In the genomic region with DNA sequence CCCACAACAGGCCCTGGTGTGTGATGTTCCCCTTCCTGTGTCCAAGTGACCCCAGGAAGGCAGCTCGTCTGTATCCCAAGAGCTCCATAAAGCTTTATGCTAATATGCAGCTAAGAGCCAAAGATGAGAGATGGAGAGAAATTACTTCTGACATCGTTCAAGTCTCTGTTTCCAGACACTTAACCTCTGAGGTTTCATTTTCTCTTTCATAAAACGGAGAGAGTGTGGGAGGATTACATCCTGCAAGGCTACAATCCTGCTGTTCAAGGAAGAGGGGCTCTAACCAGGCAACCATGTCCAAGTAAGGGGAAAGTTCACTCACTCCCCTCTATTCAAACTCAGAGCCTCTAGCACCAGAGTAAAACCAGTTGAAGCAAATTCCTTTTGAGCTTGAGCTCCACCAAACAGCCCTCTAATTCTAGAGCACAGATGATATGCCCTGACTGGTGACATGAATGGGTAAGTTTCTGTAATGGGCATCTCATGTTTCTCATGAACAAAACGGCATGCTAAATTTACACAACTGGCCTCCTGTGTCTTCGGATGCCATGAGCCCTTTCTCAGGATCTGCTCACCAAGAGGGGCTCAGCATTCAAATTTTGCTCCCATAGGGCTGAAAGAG, we compare ENCODE assay signal across 11 cellular contexts.
DNase-seq lines count a peak whose midpoint lies in the region; ATAC-seq and TF ChIP-seq lines count a peak whose summit lies in the region.
"Had no signal": no experiment of that assay in that cellular context is flagged by ENCODE, and none has a peak within 500 bp of the region (broad histone marks: within the 10 kb centered on the region; RNA-seq: fewer than 3 reads in every experiment).

No MANE protein-coding gene starts in this region.

- H3K36me3 ChIP-seq in OCI-LY7 (ENCODE audit: insufficient read depth, low read length), result no peaks in the 10 kb centered on the region
- H3K36me3 ChIP-seq in gastroesophageal sphincter, result no peaks in the 10 kb centered on the region
- no peaks in the 10 kb centered on the region for H3K36me3 ChIP-seq in body of pancreas (replicated peaks in 1 of 2; ENCODE audit: insufficient read depth in 1 of 2, low read depth in 2 of 2)
- H3K36me3 ChIP-seq: breast epithelium had no signal

- H3K4me1 Mint-ChIP-seq in activated naive CD4-positive, alpha-beta T cell treated with anti-CD3 and anti-CD28 coated beads, Interleukin-2, amount 10 ng/mL, durations not matched to agents 7 days and 5 days, result peaks cover 12% of the 10 kb centered on the region
- H3K4me1 Mint-ChIP-seq in stimulated activated effector memory CD8-positive, alpha-beta T cell treated with anti-CD3 and anti-CD28 coated beads, Interleukin-12 subunit alpha, Interleukin-12 subunit beta, amount 100 ng/mL, for 72 hours, result peaks cover 13% of the 10 kb centered on the region

- CTCF ChIA-PET in activated naive CD4-positive, alpha-beta T cell treated with anti-CD3 and anti-CD28 coated beads, Interleukin-2, amount 10 ng/mL, durations not matched to agents 7 days and 5 days (lab: Charles Lee), result interaction anchor here (1.6 kb wide), 1 partner anchor 17 kb away, joined by 6 read pairs; no protein-coding TSS in a partner anchor
- CTCF ChIA-PET in OCI-LY7 (lab: Charles Lee; ENCODE audit: unreplicated experiment), result no interaction called here

- no peaks in the 10 kb centered on the region for H3K9me3 ChIP-seq in OCI-LY7 (ENCODE audit: low read length)
- no peaks in the 10 kb centered on the region for H3K9me3 ChIP-seq in gastroesophageal sphincter
- no peaks in the 10 kb centered on the region for H3K9me3 ChIP-seq in body of pancreas
- H3K9me3 ChIP-seq: breast epithelium, psoas muscle had no signal

- POLR2A ChIA-PET in OCI-LY7 (lab: Charles Lee), result no interaction called here

- H3K9me2 ChIP-seq in OCI-LY7 (ENCODE audit: insufficient read depth, low read length), result no peaks in the 10 kb centered on the region

- no TSS peak for BruUV-seq in OCI-LY7 (replicated peaks; lab: Mats Ljungman, UMichigan)

- H3K36me3 Mint-ChIP-seq in activated naive CD4-positive, alpha-beta T cell treated with anti-CD3 and anti-CD28 coated beads, Interleukin-2, amount 10 ng/mL, durations not matched to agents 7 days and 5 days, result no peaks in the 10 kb centered on the region
- no peaks in the 10 kb centered on the region for H3K36me3 Mint-ChIP-seq in stimulated activated effector memory CD8-positive, alpha-beta T cell treated with anti-CD3 and anti-CD28 coated beads, Interleukin-12 subunit alpha, Interleukin-12 subunit beta, amount 100 ng/mL, for 72 hours

- WGBS in gastroesophageal sphincter (ENCODE audit: low coverage in 1 of 2), 2 donors, result 33 to 100% methylated on average over 2 to 5 of the region's 5 CpGs
- 25 to 37% methylated on average over 3 to 5 of the region's 5 CpGs for WGBS in body of pancreas, 2 donors

- H3K27ac Mint-ChIP-seq in activated naive CD4-positive, alpha-beta T cell treated with anti-CD3 and anti-CD28 coated beads, Interleukin-2, amount 10 ng/mL, durations not matched to agents 7 days and 5 days, result peak overlapping the region; percentile 52
- no peak overlapping the region for H3K27ac Mint-ChIP-seq in stimulated activated effector memory CD8-positive, alpha-beta T cell treated with anti-CD3 and anti-CD28 coated beads, Interleukin-12 subunit alpha, Interleukin-12 subunit beta, amount 100 ng/mL, for 72 hours

- no peak for DNase-seq in activated naive CD4-positive, alpha-beta T cell treated with anti-CD3 and anti-CD28 coated beads, Interleukin-2, amount 10 ng/mL, durations not matched to agents 7 days and 5 days
- DNase-seq in activated naive CD4-positive, alpha-beta T cell treated with anti-CD3 and anti-CD28 coated beads, Interleukin-2, amount 50 U/mL, for 16 hours, result no peak
- no peak for DNase-seq in OCI-LY7 (ENCODE audit: low spot score)
- no peak for DNase-seq in stimulated activated effector memory CD8-positive, alpha-beta T cell treated with anti-CD3 and anti-CD28 coated beads, Interleukin-12 subunit alpha, Interleukin-12 subunit beta, amount 100 ng/mL, for 72 hours (ENCODE audit: low spot score in 2 of 2)
- DNase-seq in SHP77 (lab: John Stamatoyannopoulos, UW), result no peak
- DNase-seq in body of pancreas, result no peak
- DNase-seq: PC-3, psoas muscle had no signal

- peak overlapping the region; percentile 14 for H3K4me3 Mint-ChIP-seq in activated naive CD4-positive, alpha-beta T cell treated with anti-CD3 and anti-CD28 coated beads, Interleukin-2, amount 10 ng/mL, durations not matched to agents 7 days and 5 days
- H3K4me3 Mint-ChIP-seq in stimulated activated effector memory CD8-positive, alpha-beta T cell treated with anti-CD3 and anti-CD28 coated beads, Interleukin-12 subunit alpha, Interleukin-12 subunit beta, amount 100 ng/mL, for 72 hours, result peak overlapping the region; percentile 40

- H3K4me3 ChIP-seq in OCI-LY7 (ENCODE audit: low read depth, low read length, poor library complexity, severe bottlenecking), result no peak overlapping the region
- H3K4me3 ChIP-seq in gastroesophageal sphincter, result no peak overlapping the region
- H3K4me3 ChIP-seq in body of pancreas, result no peak overlapping the region
- H3K4me3 ChIP-seq: psoas muscle had no signal

- H3K27me3 Mint-ChIP-seq in activated naive CD4-positive, alpha-beta T cell treated with anti-CD3 and anti-CD28 coated beads, Interleukin-2, amount 10 ng/mL, durations not matched to agents 7 days and 5 days, result no peaks in the 10 kb centered on the region

- TF ChIP-seq EP300 in gastroesophageal sphincter (IDR thresholded peaks at IDR 0.05), result no peak

- TF ChIP-seq CTCF in OCI-LY7 (conservative IDR thresholded peaks at IDR 0.05; ENCODE audit: low read length) (no peak), gastroesophageal sphincter (IDR thresholded peaks at IDR 0.05) (no peak), body of pancreas (IDR thresholded peaks at IDR 0.05) (no peak)

- no peaks in the 10 kb centered on the region for H4K20me1 ChIP-seq in OCI-LY7 (ENCODE audit: insufficient read depth, low read length)

- peak overlapping the region; percentile 24; the same call in 1 of the 2 replicates for H3K4me2 ChIP-seq in OCI-LY7 (ENCODE audit: low read length)

- H2AFZ ChIP-seq in OCI-LY7 (ENCODE audit: low read length), result peak overlapping the region; percentile 15; the same call in 1 of the 2 replicates

- no peak overlapping the region for H3K27ac ChIP-seq in OCI-LY7 (ENCODE audit: low read depth, low read length, poor library complexity, severe bottlenecking)
- H3K27ac ChIP-seq in gastroesophageal sphincter, result no peak overlapping the region
- H3K27ac ChIP-seq in body of pancreas, result no peak overlapping the region
- H3K27ac ChIP-seq: breast epithelium, psoas muscle had no signal

- H3K9me3 Mint-ChIP-seq in activated naive CD4-positive, alpha-beta T cell treated with anti-CD3 and anti-CD28 coated beads, Interleukin-2, amount 10 ng/mL, durations not matched to agents 7 days and 5 days, result no peaks in the 10 kb centered on the region
- H3K9me3 Mint-ChIP-seq in stimulated activated effector memory CD8-positive, alpha-beta T cell treated with anti-CD3 and anti-CD28 coated beads, Interleukin-12 subunit alpha, Interleukin-12 subunit beta, amount 100 ng/mL, for 72 hours, result no peaks in the 10 kb centered on the region

- peak; percentile 64 for ATAC-seq in HG02678 (IDR thresholded peaks at IDR 0.05; ENCODE audit: unreplicated experiment)
- ATAC-seq in stimulated activated effector memory CD8-positive, alpha-beta T cell treated with anti-CD3 and anti-CD28 coated beads, Interleukin-12 subunit alpha, Interleukin-12 subunit beta, amount 100 ng/mL, for 72 hours, result peak; percentile 43
- ATAC-seq in gastroesophageal sphincter, result no peak
- no peak for ATAC-seq in body of pancreas
- ATAC-seq: PC-3, psoas muscle had no signal

- peaks cover 21% of the 10 kb centered on the region for H3K27me3 ChIP-seq in gastroesophageal sphincter
- no peaks in the 10 kb centered on the region for H3K27me3 ChIP-seq in body of pancreas
- H3K27me3 ChIP-seq: breast epithelium had no signal

- TF ChIP-seq POLR2A in gastroesophageal sphincter (IDR thresholded peaks at IDR 0.05), result no peak
- no peak for TF ChIP-seq POLR2A in body of pancreas (IDR thresholded peaks at IDR 0.05)

- H3K4me1 ChIP-seq in OCI-LY7 (ENCODE audit: insufficient read depth, low read length, poor library complexity, severe bottlenecking) (peaks cover 5% of the 10 kb centered on the region), gastroesophageal sphincter (no peaks in the 10 kb centered on the region), body of pancreas (no peaks in the 10 kb centered on the region)
- H3K4me1 ChIP-seq: breast epithelium, psoas muscle had no signal

- no peaks in the 10 kb centered on the region for H3K79me2 ChIP-seq in OCI-LY7 (ENCODE audit: insufficient read depth, low read depth, low read length)

- intact Hi-C loops in OCI-LY7 (cut with micrococcal nuclease; ENCODE audit: unreplicated experiment), result no loop called here
- intact Hi-C loops in body of pancreas (cut with DNase I), result no loop called here

Comparison
In these comparisons a context has a peak if more than half of its experiments do, and no peak if none do; other contexts are left out.
1. ATAC-seq: peak in HG02678 (single experiment) and stimulated activated effector memory CD8-positive, alpha-beta T cell treated with anti-CD3 and anti-CD28 coated beads, Interleukin-12 subunit alpha, Interleukin-12 subunit beta, amount 100 ng/mL, for 72 hours (single experiment); none in gastroesophageal sphincter (single experiment) and body of pancreas (single experiment).